In the genomic region with DNA sequence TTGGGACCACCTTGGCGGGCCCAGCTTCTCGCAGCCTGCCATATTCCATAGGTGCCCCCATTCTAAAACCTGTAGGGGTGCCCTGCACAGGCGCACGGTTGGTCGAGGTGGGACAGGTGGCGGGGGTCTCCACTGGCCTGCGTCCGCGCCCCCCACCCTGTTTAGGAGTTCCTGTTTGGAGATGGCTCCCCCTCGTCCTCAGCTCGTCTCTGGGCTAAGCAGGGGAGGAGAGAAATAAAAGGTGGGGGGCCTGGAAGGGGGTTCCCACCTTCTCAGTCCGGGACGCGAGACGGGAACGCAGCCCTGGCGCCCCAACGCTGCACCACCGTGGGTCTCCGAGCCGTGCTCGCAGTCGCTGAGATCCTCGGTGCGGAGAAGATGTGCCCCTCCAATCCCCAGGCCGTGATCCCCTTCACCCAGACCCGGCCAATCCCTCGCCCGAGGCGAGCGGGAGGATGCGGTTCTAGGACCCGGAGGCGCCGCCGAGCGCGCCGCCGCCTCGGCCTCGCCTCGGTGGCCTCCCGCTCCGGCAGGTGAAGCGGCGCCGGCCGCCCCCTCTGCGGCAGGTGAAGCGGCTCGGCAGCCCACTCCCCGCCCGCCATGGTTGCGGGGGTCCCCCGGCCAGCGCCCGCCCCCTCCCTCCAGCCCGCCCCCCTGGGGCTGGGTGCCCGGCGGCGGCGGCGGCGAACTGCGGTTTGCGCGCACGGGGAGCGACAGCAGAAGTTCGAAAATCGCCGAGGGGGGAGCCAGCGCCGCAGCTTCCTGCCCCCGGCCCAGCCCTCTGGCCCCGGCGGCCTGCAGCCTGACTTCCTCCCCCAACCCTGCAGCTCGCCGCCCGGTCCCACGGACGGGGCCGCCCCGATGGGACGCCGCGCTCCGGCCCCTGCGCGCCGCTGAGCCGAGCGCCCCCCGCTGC, we compare ENCODE assay signal across 8 cellular contexts. TPM values are rescaled to one million over a fixed set of nuclear protein-coding genes. Genes with fewer than 3 reads are reported as not detected.
DNase-seq lines count a peak whose midpoint lies in the region; ATAC-seq and TF ChIP-seq lines count a peak whose summit lies in the region.

A gene with protein sequence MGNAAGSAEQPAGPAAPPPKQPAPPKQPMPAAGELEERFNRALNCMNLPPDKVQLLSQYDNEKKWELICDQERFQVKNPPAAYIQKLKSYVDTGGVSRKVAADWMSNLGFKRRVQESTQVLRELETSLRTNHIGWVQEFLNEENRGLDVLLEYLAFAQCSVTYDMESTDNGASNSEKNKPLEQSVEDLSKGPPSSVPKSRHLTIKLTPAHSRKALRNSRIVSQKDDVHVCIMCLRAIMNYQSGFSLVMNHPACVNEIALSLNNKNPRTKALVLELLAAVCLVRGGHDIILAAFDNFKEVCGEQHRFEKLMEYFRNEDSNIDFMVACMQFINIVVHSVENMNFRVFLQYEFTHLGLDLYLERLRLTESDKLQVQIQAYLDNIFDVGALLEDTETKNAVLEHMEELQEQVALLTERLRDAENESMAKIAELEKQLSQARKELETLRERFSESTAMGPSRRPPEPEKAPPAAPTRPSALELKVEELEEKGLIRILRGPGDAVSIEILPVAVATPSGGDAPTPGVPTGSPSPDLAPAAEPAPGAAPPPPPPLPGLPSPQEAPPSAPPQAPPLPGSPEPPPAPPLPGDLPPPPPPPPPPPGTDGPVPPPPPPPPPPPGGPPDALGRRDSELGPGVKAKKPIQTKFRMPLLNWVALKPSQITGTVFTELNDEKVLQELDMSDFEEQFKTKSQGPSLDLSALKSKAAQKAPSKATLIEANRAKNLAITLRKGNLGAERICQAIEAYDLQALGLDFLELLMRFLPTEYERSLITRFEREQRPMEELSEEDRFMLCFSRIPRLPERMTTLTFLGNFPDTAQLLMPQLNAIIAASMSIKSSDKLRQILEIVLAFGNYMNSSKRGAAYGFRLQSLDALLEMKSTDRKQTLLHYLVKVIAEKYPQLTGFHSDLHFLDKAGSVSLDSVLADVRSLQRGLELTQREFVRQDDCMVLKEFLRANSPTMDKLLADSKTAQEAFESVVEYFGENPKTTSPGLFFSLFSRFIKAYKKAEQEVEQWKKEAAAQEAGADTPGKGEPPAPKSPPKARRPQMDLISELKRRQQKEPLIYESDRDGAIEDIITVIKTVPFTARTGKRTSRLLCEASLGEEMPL (plus strand): TSS at position 805 of the 916 bp plus-strand sequence. CDS start 240 bp downstream, outside the sequence.

- peaks cover 4% of the 10 kb centered on the region for H4K20me1 ChIP-seq in neural progenitor cell (ENCODE audit: low read depth)

- TF ChIP-seq CTCF in fibroblast of the aortic adventitia (IDR thresholded peaks at IDR 0.05; ENCODE audit: insufficient read depth, low read length), result no peak
- no peak for TF ChIP-seq CTCF in neural progenitor cell (IDR thresholded peaks at IDR 0.05)

- H2AFZ ChIP-seq in neural progenitor cell (replicated peaks), result peak within 1 kb of the TSS; percentile 95

- H3F3A ChIP-seq in neural progenitor cell (ENCODE audit: low read depth), result peaks cover 13% of the 10 kb centered on the region

- H3K4me1 ChIP-seq in neural progenitor cell, result peaks cover 7% of the 10 kb centered on the region

- peak within 1 kb of the TSS; percentile 86 for H3K4me2 ChIP-seq in neural progenitor cell

- H3K9ac ChIP-seq in neural progenitor cell, result no peak within 1 kb of the TSS

- no peak within 1 kb of the TSS for H3K27ac ChIP-seq in neural progenitor cell

- H3K36me3 Mint-ChIP-seq in neural progenitor cell, result no peaks in the 10 kb centered on the region

- peaks cover 7% of the 10 kb centered on the region for H3K4me1 Mint-ChIP-seq in neural progenitor cell

- H3K4me3 ChIP-seq in fibroblast of the aortic adventitia (ENCODE audit: low read depth, low read length) (peak within 1 kb of the TSS; percentile 61), neural progenitor cell (peak within 1 kb of the TSS; percentile 78)

- H3K27me3 Mint-ChIP-seq in neural progenitor cell (ENCODE audit: insufficient read depth, low read depth), result peaks cover 47% of the 10 kb centered on the region

- no peaks in the 10 kb centered on the region for H3K9me3 ChIP-seq in neural progenitor cell (ENCODE audit: low read depth)

- DNase-seq in NCI-H1105 treated with DMSO at 0.1 percent for 48 hours (lab: John Stamatoyannopoulos, UW) (peak; percentile 26), NCI-H1105 (lab: John Stamatoyannopoulos, UW) (no peak), NAMALWA (ENCODE audit: low spot score) (peak; percentile 52), fibroblast of the aortic adventitia (ENCODE audit: low read depth) (no peak), neural progenitor cell (ENCODE audit: low spot score) (peak; percentile 77)
- peak; percentile 64 to 76 for DNase-seq in activated T-cell treated with anti-CD3 and anti-CD28 coated beads, Interleukin-2, amount 50 U/mL, for 48 hours

- H3K27ac Mint-ChIP-seq in neural progenitor cell, result no peak within 1 kb of the TSS

- H3K27me3 ChIP-seq in neural progenitor cell, result peaks cover 61% of the 10 kb centered on the region

- H3K4me3 Mint-ChIP-seq in neural progenitor cell, result peak within 1 kb of the TSS; percentile 84

- H3K36me3 ChIP-seq in neural progenitor cell, result no peaks in the 10 kb centered on the region

- no peaks in the 10 kb centered on the region for H3K9me3 Mint-ChIP-seq in neural progenitor cell

- H3K79me2 ChIP-seq in neural progenitor cell (ENCODE audit: low read depth), result no peaks in the 10 kb centered on the region

- ATAC-seq in HG03378 (IDR thresholded peaks at IDR 0.05; ENCODE audit: unreplicated experiment) (no peak), GM21381 (IDR thresholded peaks at IDR 0.05; ENCODE audit: unreplicated experiment) (no peak)

RNA-seq across cellular contexts. Expression of the gene that starts here (rescaled TPM):
- total RNA-seq in fibroblast of the aortic adventitia (ENCODE audit: low replicate concordance) (0.81 and 0.90 TPM in 2 replicates), neural progenitor cell (ENCODE audit: low replicate concordance) (2.0 and 2.4 TPM in 2 replicates)

Comparison
In these comparisons a context has a peak if more than half of its experiments do, and no peak if none do; other contexts are left out.
1. DNase-seq: peak in NCI-H1105 treated with DMSO at 0.1 percent for 48 hours (single experiment), NAMALWA (single experiment), activated T-cell treated with anti-CD3 and anti-CD28 coated beads, Interleukin-2, amount 50 U/mL, for 48 hours (2 of 2) and neural progenitor cell (single experiment); none in NCI-H1105 (single experiment) and fibroblast of the aortic adventitia (single experiment).